ENCODE assay signal across 10 cellular contexts in genomic region chr17:13024033-13024432, GRCh38. TPM values are rescaled to one million over a fixed set of nuclear protein-coding genes. Genes with fewer than 3 reads are reported as not detected.
DNase-seq lines count a peak whose midpoint lies in the region; ATAC-seq, FAIRE-seq and TF ChIP-seq lines count a peak whose summit lies in the region.
"Had no signal": no experiment of that assay in that cellular context is flagged by ENCODE, and none has a peak within 500 bp of the region (broad histone marks: within the 10 kb centered on the region; RNA-seq: fewer than 3 reads in every experiment).

No MANE protein-coding gene starts in this region.

- no peak overlapping the region for H3K27ac ChIP-seq in CD8-positive, alpha-beta T cell (ENCODE audit: low read depth, low read length)
- no peak overlapping the region for H3K27ac ChIP-seq in PC-3 (ENCODE audit: low read length)
- no peak overlapping the region for H3K27ac ChIP-seq in keratinocyte (ENCODE audit: control insufficient read depth, insufficient read depth, low read length)
- H3K27ac ChIP-seq: RWPE1 had no signal

- H3K4me3 ChIP-seq in CD8-positive, alpha-beta T cell (ENCODE audit: low read depth, low read length): no peak overlapping the region
- H3K4me3 ChIP-seq in PC-3 (ENCODE audit: low read length) (no peak overlapping the region), keratinocyte (ENCODE audit: control insufficient read depth in 2 of 3, extremely low read depth in 1 of 3, insufficient read depth in 2 of 3, low read depth in 1 of 3, low read length in 3 of 3) (no peak overlapping the region)

- no peak for DNase-seq in CD8-positive, alpha-beta T cell
- no peak for DNase-seq in PC-3
- DNase-seq in keratinocyte (ENCODE audit: low read depth, low spot score): no peak
- DNase-seq in ureter (ENCODE audit: low spot score): no peak
- DNase-seq in hippocampal formation (lab: John Stamatoyannopoulos, UW): no peak
- no peak for DNase-seq in HTR-8/SVneo (ENCODE audit: insufficient read length, low spot score)
- no peak for DNase-seq in SW480 (ENCODE audit: low spot score)

- dilution Hi-C loops in keratinocyte (cut with MboI; ENCODE audit: extremely low pct_ligation_motif_present, low sequenced_read_pairs): no loop called here

- no peak overlapping the region for H3K9ac ChIP-seq in PC-3 (ENCODE audit: low read length)
- H3K9ac ChIP-seq in keratinocyte (ENCODE audit: control insufficient read depth, extremely low read depth, insufficient read depth, low read length): no peak overlapping the region

- CTCF ChIA-PET in CD8-positive, alpha-beta T cell (lab: Charles Lee): interaction anchor here (0.6 to 2.2 kb wide), 6 partner anchors 8 to 1903 kb away, joined by 3 to 7 read pairs (median 4); no protein-coding TSS in a partner anchor
- CTCF ChIA-PET in PC-3 (lab: Charles Lee): no interaction called here

- FAIRE-seq in keratinocyte (lab: Jason Lieb, UNC) (no peak), HTR-8/SVneo (lab: Jason Lieb, UNC) (no peak)

- H4K20me1 ChIP-seq in PC-3 (ENCODE audit: low read length) (no peaks in the 10 kb centered on the region), keratinocyte (ENCODE audit: control insufficient read depth, extremely low read depth, insufficient read depth, low read length) (no peaks in the 10 kb centered on the region)

- H3K4me1 ChIP-seq in CD8-positive, alpha-beta T cell (ENCODE audit: insufficient read depth, low read length): peaks cover 7% of the 10 kb centered on the region
- H3K4me1 ChIP-seq in PC-3 (ENCODE audit: insufficient read depth, low read length) (0 out of 2 replicates have a peak, but pooled peaks cover 3% of the 10 kb centered on the region), keratinocyte (ENCODE audit: control insufficient read depth, extremely low read depth, insufficient read depth, low read length) (no peaks in the 10 kb centered on the region)

- POLR2A ChIA-PET in CD8-positive, alpha-beta T cell (lab: Charles Lee): no interaction called here
- POLR2A ChIA-PET in PC-3 (lab: Charles Lee; ENCODE audit: unreplicated experiment): no interaction called here

- no peaks in the 10 kb centered on the region for H3K9me2 ChIP-seq in PC-3 (replicated peaks; ENCODE audit: low read length)

- ATAC-seq in CD8-positive, alpha-beta T cell: peak; percentile 8
- ATAC-seq in GM19023 (IDR thresholded peaks at IDR 0.05; ENCODE audit: unreplicated experiment) (peak; percentile 5), PC-3 (no peak)

- peaks cover 4% of the 10 kb centered on the region for H3K4me1 Mint-ChIP-seq in CD8-positive, alpha-beta T cell (ENCODE audit: low read depth)

- no peak for TF ChIP-seq CTCF in CD8-positive, alpha-beta T cell (IDR thresholded peaks at IDR 0.05)
- TF ChIP-seq CTCF in PC-3 (conservative IDR thresholded peaks at IDR 0.05; ENCODE audit: low read depth, low read length) (no peak), keratinocyte (optimal IDR thresholded peaks at IDR 0.05 in 1 of 3, IDR thresholded peaks at IDR 0.05 in 1 of 3, conservative IDR thresholded peaks at IDR 0.05 in 1 of 3; ENCODE audit: extremely low read depth in 1 of 3, insufficient read depth in 2 of 3, low read length in 3 of 3) (peak in 1 of 3 experiments; percentile 4)

- no peaks in the 10 kb centered on the region for H3K27me3 ChIP-seq in CD8-positive, alpha-beta T cell (ENCODE audit: insufficient read depth, low read length)
- H3K27me3 ChIP-seq in PC-3 (ENCODE audit: low read length) (peaks cover 4% of the 10 kb centered on the region; the same call in 1 of the 2 replicates), keratinocyte (ENCODE audit: control insufficient read depth, extremely low read depth, insufficient read depth, low read length) (no peaks in the 10 kb centered on the region)

- H3K9me1 ChIP-seq in keratinocyte (ENCODE audit: control insufficient read depth, extremely low read depth, insufficient read depth, low read length): no peaks in the 10 kb centered on the region

- H3K9me3 ChIP-seq in CD8-positive, alpha-beta T cell (ENCODE audit: low read length): no peaks in the 10 kb centered on the region
- H3K9me3 ChIP-seq in PC-3 (ENCODE audit: low read length) (no peaks in the 10 kb centered on the region), keratinocyte (ENCODE audit: control insufficient read depth, low read depth, low read length) (no peaks in the 10 kb centered on the region)

- no peaks in the 10 kb centered on the region for H3K79me2 ChIP-seq in PC-3 (ENCODE audit: low read length)
- H3K79me2 ChIP-seq in keratinocyte (ENCODE audit: control insufficient read depth, insufficient read depth, low read length): no peaks in the 10 kb centered on the region

- no peak overlapping the region for H3K27ac Mint-ChIP-seq in CD8-positive, alpha-beta T cell
- H3K27ac Mint-ChIP-seq: activated naive CD8-positive, alpha-beta T cell had no signal

- H3F3A ChIP-seq in PC-3 (ENCODE audit: low read length, unreplicated experiment): no peaks in the 10 kb centered on the region

- no peaks in the 10 kb centered on the region for H3K36me3 Mint-ChIP-seq in CD8-positive, alpha-beta T cell
- H3K36me3 Mint-ChIP-seq: activated naive CD8-positive, alpha-beta T cell had no signal

- peaks cover 15% of the 10 kb centered on the region for H3K27me3 Mint-ChIP-seq in CD8-positive, alpha-beta T cell (ENCODE audit: low read depth)

- no peaks in the 10 kb centered on the region for H3K36me3 ChIP-seq in CD8-positive, alpha-beta T cell (ENCODE audit: insufficient read depth, low read length)
- H3K36me3 ChIP-seq in PC-3 (ENCODE audit: low read depth, low read length) (no peaks in the 10 kb centered on the region), keratinocyte (ENCODE audit: control insufficient read depth in 2 of 2, extremely low read depth in 1 of 2, insufficient read depth in 2 of 2, low read length in 2 of 2) (no peaks in the 10 kb centered on the region)

- intact Hi-C loops in CD8-positive, alpha-beta T cell (cut with DNase I, micrococcal nuclease): no loop called here
- intact Hi-C loops in PC-3 (cut with micrococcal nuclease): no loop called here

- H3K9me3 Mint-ChIP-seq in CD8-positive, alpha-beta T cell: no peaks in the 10 kb centered on the region

- H3K4me2 ChIP-seq in PC-3 (ENCODE audit: low read length) (peak overlapping the region; percentile 81), keratinocyte (ENCODE audit: control insufficient read depth, extremely low read depth, insufficient read depth, low read depth, low read length) (peak overlapping the region; percentile 22)

- H2AFZ ChIP-seq in PC-3 (ENCODE audit: low read length) (peak overlapping the region; percentile 75), keratinocyte (ENCODE audit: control insufficient read depth, low read length) (no peak overlapping the region)

- no TSS peak for BruUV-seq in PC-3 (replicated peaks; lab: Mats Ljungman, UMichigan)

- no peak overlapping the region for H3K4me3 Mint-ChIP-seq in CD8-positive, alpha-beta T cell

RNA-seq across cellular contexts. Expression of gene ELAC2, which starts 6.2 kb away (rescaled TPM):
- total RNA-seq in CD8-positive, alpha-beta T cell: 10 to 100 TPM; 66.7 to 74.0 TPM
- total RNA-seq in PC-3 (2014; rRNA removed) (270 and 290 TPM in 2 replicates), ureter (87.3 TPM)
- polyA plus RNA-seq in keratinocyte: 78.7 to 108 TPM (median 93.4 TPM) in 3 replicates
- 13.4 TPM for polyA plus RNA-seq in keratinocyte (2011; ENCODE audit: low read depth)
- 68.4 and 71.6 TPM in 2 replicates for polyA plus RNA-seq in keratinocyte (2011; cell fraction: cytosol; rRNA removed)
- polyA plus RNA-seq in keratinocyte (2011; cell fraction: nucleus; rRNA removed): 176 and 200 TPM in 2 replicates
- polyA plus RNA-seq in keratinocyte (2012; ENCODE audit: low replicate concordance): 44.0 and 73.1 TPM in 2 replicates
- polyA minus RNA-seq in keratinocyte: 177 to 245 TPM (median 221 TPM) in 3 replicates
- polyA minus RNA-seq in keratinocyte (2011; cell fraction: cytosol; rRNA and poly(A)+ RNA removed): 71.6 TPM
- polyA minus RNA-seq in keratinocyte (2011; cell fraction: nucleus; rRNA and poly(A)+ RNA removed): 146 and 157 TPM in 2 replicates
